In the genomic region with DNA sequence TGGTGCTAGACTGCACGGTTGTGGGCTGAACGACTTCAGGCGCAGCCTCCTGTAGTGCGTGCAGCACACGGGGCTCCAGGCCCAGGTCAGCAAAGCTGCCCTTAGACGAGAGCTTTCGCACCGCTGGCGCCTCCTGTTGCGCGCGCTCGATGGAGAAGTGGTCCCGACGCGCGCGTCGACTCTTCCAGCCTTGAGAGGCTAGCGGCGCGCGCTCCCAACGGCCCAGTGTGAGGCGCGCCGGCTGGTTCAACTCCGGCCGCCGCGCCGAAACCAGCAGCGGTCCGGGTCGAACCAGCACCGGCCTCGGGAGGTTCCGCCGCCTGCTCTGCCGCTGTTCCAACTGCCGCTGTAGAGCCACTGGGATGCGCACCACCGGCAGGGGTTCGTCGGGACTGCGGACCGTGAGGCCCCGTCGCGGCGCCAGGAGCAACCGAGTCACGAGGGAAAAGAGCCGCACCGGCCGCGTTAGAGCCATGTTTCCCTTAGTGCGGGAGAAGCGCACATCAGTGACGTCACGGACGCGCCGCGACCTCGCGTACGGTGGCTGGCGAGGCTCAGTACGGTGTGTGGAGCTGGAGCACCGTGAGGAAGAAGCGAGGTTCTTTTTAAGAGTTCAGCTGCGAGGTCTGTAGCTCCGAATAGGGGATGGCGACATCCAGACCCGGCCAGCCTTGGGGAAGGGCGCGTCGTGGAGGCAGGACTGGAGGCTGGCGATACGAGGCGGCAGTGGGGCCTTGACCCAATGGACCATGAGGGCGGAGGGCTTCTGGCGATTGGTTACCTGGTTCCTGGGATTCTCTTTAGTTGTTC, we compare ENCODE assay signal across 8 cellular contexts. TPM values are rescaled to one million over a fixed set of nuclear protein-coding genes. Genes with fewer than 3 reads are reported as not detected.
DNase-seq lines count a peak whose midpoint lies in the region; ATAC-seq and TF ChIP-seq lines count a peak whose summit lies in the region.

Gene DDX28, minus strand, starts transcription at position 505 of the 810 bp plus-strand sequence. Its CDS starts 30 bp downstream, at position 475.
Gene DUS2, plus strand, starts transcription at position 557 of the 810 bp plus-strand sequence. CDS start 14,740 bp downstream, outside the sequence.

- ATAC-seq in GM21447 (IDR thresholded peaks at IDR 0.05; ENCODE audit: unreplicated experiment) = peak; percentile 72

- H3K4me3 ChIP-seq in epithelial cell of esophagus (ENCODE audit: low read length) (peak within 1 kb of the TSS; percentile 97), mononuclear cell (ENCODE audit: low read length) (peak within 1 kb of the TSS; percentile 90)

- H3K9me3 ChIP-seq in mononuclear cell (ENCODE audit: low read depth, low read length) = no peaks in the 10 kb centered on the region

- TF ChIP-seq CTCF in epithelial cell of esophagus (IDR thresholded peaks at IDR 0.05; ENCODE audit: insufficient read depth, low read depth, low read length, missing control alignments) = no peak

- H3K4me1 ChIP-seq in mononuclear cell (ENCODE audit: insufficient read depth, low read length) = peaks cover 35% of the 10 kb centered on the region

- DNase-seq in D341Med (ENCODE audit: low spot score) = peak; percentile 91
- peak; percentile 77 for DNase-seq in HuH-7.5 (ENCODE audit: low spot score)
- peak; percentile 93 for DNase-seq in OCI-M2 (lab: John Stamatoyannopoulos, UW; ENCODE audit: unreplicated experiment)
- DNase-seq in activated T-cell treated with anti-CD3 and anti-CD28 coated beads for 24 hours (ENCODE audit: low read depth) = peak; percentile 92
- peak; percentile 95 for DNase-seq in epithelial cell of esophagus (ENCODE audit: low read depth)
- DNase-seq in stimulated activated CD8-positive, alpha-beta memory T cell treated with anti-CD3 and anti-CD28 coated beads, Interleukin-2, amount 100 ng/mL, for 1 hour (ENCODE audit: low read depth in 2 of 2) = peak; percentile 88 to 95

- H3K27me3 ChIP-seq in mononuclear cell (ENCODE audit: insufficient read depth, low read length) = no peaks in the 10 kb centered on the region

RNA-seq across cellular contexts. Expression of gene DDX28, which starts in this region (rescaled TPM):
- total RNA-seq in mononuclear cell = 29.7 TPM

RNA-seq across cellular contexts. Expression of gene DUS2, which starts in this region (rescaled TPM):
- total RNA-seq in mononuclear cell = 11.3 TPM

Comparison
In these comparisons a context has a peak if more than half of its experiments do, and no peak if none do; other contexts are left out.
1. Peak in every context shown above with its lines: DNase-seq, ATAC-seq and H3K4me3 ChIP-seq.